Comparison of ENCODE assay signal across 16 cellular contexts in genomic region chr7:54837167-54837566, GRCh38.
DNase-seq lines count a peak whose midpoint lies in the region; ATAC-seq, FAIRE-seq and TF ChIP-seq lines count a peak whose summit lies in the region.
"Had no signal": no experiment of that assay in that cellular context is flagged by ENCODE, and none has a peak within 500 bp of the region (broad histone marks: within the 10 kb centered on the region; RNA-seq: fewer than 3 reads in every experiment).

No MANE protein-coding gene starts in this region.

- no peak overlapping the region for H3K27ac ChIP-seq in HepG2 (ENCODE audit: extremely low read length, insufficient read depth, low read length)
- no peak overlapping the region for H3K27ac ChIP-seq in right lobe of liver
- H3K27ac ChIP-seq in heart right ventricle, result peak overlapping the region in 9 of 10 donors; percentile 41 to 86 (median 69)
- peak overlapping the region; percentile 54 to 72 (median 60) for H3K27ac ChIP-seq in gastrocnemius medialis

- no peaks in the 10 kb centered on the region for H4K20me1 ChIP-seq in HepG2 (ENCODE audit: insufficient read depth, low read length)

- H3K4me1 ChIP-seq in HepG2 (ENCODE audit: insufficient read depth, low read length), result peaks cover 10% of the 10 kb centered on the region
- peaks cover 0 to 8% (median 1%) of the 10 kb centered on the region in 4 donors for H3K4me1 ChIP-seq in right lobe of liver
- H3K4me1 ChIP-seq in heart right ventricle, result peaks cover 3 to 46% (median 21%) of the 10 kb centered on the region in 9 donors
- H3K4me1 ChIP-seq in gastrocnemius medialis, result peaks cover 12% of the 10 kb centered on the region in 2 donors

- H3K27me3 ChIP-seq in HepG2 (ENCODE audit: control insufficient read depth in 1 of 2, insufficient read depth in 2 of 2, low read length in 2 of 2) (0 out of 5 replicates have a peak, but pooled peaks cover 0 to 3% of the 10 kb centered on the region in 2 experiments), right lobe of liver (no peaks in the 10 kb centered on the region), heart right ventricle (no peaks in the 10 kb centered on the region), gastrocnemius medialis (no peaks in the 10 kb centered on the region)

- no peak for ATAC-seq in HepG2
- no peak for ATAC-seq in right lobe of liver
- peak; percentile 44 to 78 (median 68) for ATAC-seq in heart right ventricle
- ATAC-seq in gastrocnemius medialis, result peak; percentile 72 to 80
- ATAC-seq in omental fat pad (ENCODE audit: low FRiP score), result no peak
- ATAC-seq in GM21529 (IDR thresholded peaks at IDR 0.05; ENCODE audit: unreplicated experiment), result no peak

- H3K9me3 ChIP-seq in HepG2 (ENCODE audit: low read length), result no peaks in the 10 kb centered on the region
- H3K9me3 ChIP-seq in right lobe of liver, result no peaks in the 10 kb centered on the region
- H3K9me3 ChIP-seq in heart right ventricle, result no peaks in the 10 kb centered on the region
- no peaks in the 10 kb centered on the region for H3K9me3 ChIP-seq in gastrocnemius medialis

- no peaks in the 10 kb centered on the region for H3K79me2 ChIP-seq in HepG2 (ENCODE audit: insufficient read depth, low read length)

- no peak for FAIRE-seq in HepG2 (lab: Jason Lieb, UNC)
- FAIRE-seq: frontal cortex had no signal

- BruUV-seq in HepG2 (replicated peaks; lab: Mats Ljungman, UMichigan), result no TSS peak

- no peak overlapping the region for H3K4me2 ChIP-seq in HepG2 (ENCODE audit: low read depth, low read length)

- in situ Hi-C loops in HepG2 (cut with HindIII; ENCODE audit: extremely low pct_ligation_motif_present, low pct_unique_long_range_greater_than_20kb) (no loop called here), gastrocnemius medialis (cut with MboI; ENCODE audit: low sequenced_read_pairs in 4 of 4) (no loop called here)

- no peak for TF ChIP-seq POLR2A in HepG2 (IDR thresholded peaks at IDR 0.05; ENCODE audit: insufficient read depth in 1 of 2, low read depth in 2 of 2, low read length in 2 of 2)
- TF ChIP-seq POLR2A in right lobe of liver (IDR thresholded peaks at IDR 0.05), result no peak
- TF ChIP-seq POLR2A in gastrocnemius medialis (IDR thresholded peaks at IDR 0.05), result no peak

- no peak overlapping the region for H3K9ac ChIP-seq in HepG2 (ENCODE audit: insufficient read depth, low read depth, low read length)

- CTCF ChIA-PET in HepG2 (lab: Yijun Ruan, JAX; ENCODE audit: low intra/inter-chr PET ratio, low total read pairs), result no interaction called here

- TF ChIP-seq CTCF in HepG2 (CRISPR knock-in tag; IDR thresholded peaks at IDR 0.05) (no peak), right lobe of liver (IDR thresholded peaks at IDR 0.05) (no peak), heart right ventricle (IDR thresholded peaks at IDR 0.05) (no peak), gastrocnemius medialis (IDR thresholded peaks at IDR 0.05 in 4 of 5, conservative IDR thresholded peaks at IDR 0.05 in 1 of 5) (no peak), omental fat pad (IDR thresholded peaks at IDR 0.05) (no peak)

- no peaks in the 10 kb centered on the region for H3K36me3 ChIP-seq in HepG2 (replicated peaks in 1 of 2; ENCODE audit: control insufficient read depth in 1 of 2, insufficient read depth in 2 of 2, low read length in 2 of 2)
- no peaks in the 10 kb centered on the region for H3K36me3 ChIP-seq in right lobe of liver
- H3K36me3 ChIP-seq in heart right ventricle, result no peaks in the 10 kb centered on the region
- H3K36me3 ChIP-seq in gastrocnemius medialis, result no peaks in the 10 kb centered on the region

- DNase-seq in HepG2 (ENCODE audit: low spot score), result no peak
- no peak for DNase-seq in right lobe of liver
- peak in 1 of 2 donors; percentile 44 for DNase-seq in heart right ventricle
- peak in 1 of 2 donors; percentile 26 for DNase-seq in gastrocnemius medialis
- DNase-seq in activated naive CD4-positive, alpha-beta T cell treated with anti-CD3 and anti-CD28 coated beads, Interleukin-2, amount 50 U/mL, for 16 hours, result no peak
- DNase-seq in OCI-M1 (lab: John Stamatoyannopoulos, UW), result no peak
- no peak for DNase-seq in omental fat pad (ENCODE audit: low spot score)
- DNase-seq: activated CD4-positive, alpha-beta T cell treated with anti-CD3 and anti-CD28 coated beads for 4 hours; anterior cingulate cortex; NCI-H187; NCI-H446; RPMI8226; stimulated activated CD4-positive, alpha-beta T cell treated with anti-CD3 and anti-CD28 coated beads, Interleukin-4, amount 100 ng/mL, for 24 hours had no signal

- no peak overlapping the region for H3K4me3 ChIP-seq in HepG2 (replicated peaks in 1 of 3; ENCODE audit: insufficient read depth in 1 of 3, low read depth in 2 of 3, low read length in 3 of 3)
- no peak overlapping the region for H3K4me3 ChIP-seq in right lobe of liver
- no peak overlapping the region for H3K4me3 ChIP-seq in heart right ventricle
- no peak overlapping the region for H3K4me3 ChIP-seq in gastrocnemius medialis
- H3K4me3 ChIP-seq: skin epidermis had no signal

- no peak overlapping the region for H2AFZ ChIP-seq in HepG2 (ENCODE audit: low read length)

- no peak for TF ChIP-seq EP300 in HepG2 (IDR thresholded peaks at IDR 0.05; ENCODE audit: low read depth in 2 of 2, low read length in 2 of 2)
- no peak for TF ChIP-seq EP300 in HepG2 (CRISPR knock-in tag; IDR thresholded peaks at IDR 0.05; ENCODE audit: borderline replicate concordance)

- TF ChIP-seq RAD21 in HepG2 (CRISPR knock-in tag; IDR thresholded peaks at IDR 0.05), result no peak

- intact Hi-C loops in HepG2 (cut with micrococcal nuclease; ENCODE audit: unreplicated experiment) (loop anchor here (5.0 kb wide), 1 partner anchor 295 kb away; no protein-coding TSS in a partner anchor), right lobe of liver (cut with DNase I) (loop anchor here in 1 of 2 donors (10.0 kb wide), 1 partner anchor 52 kb away; no protein-coding TSS in a partner anchor), heart right ventricle (cut with DNase I) (loop anchor here in 5 of 10 donors (5.0 kb wide), 4 partner anchors 40 to 65 kb away; no protein-coding TSS in a partner anchor), gastrocnemius medialis (cut with DNase I; ENCODE audit: low total_unique reads) (no loop called here)

- POLR2A ChIA-PET in HepG2 (lab: Yijun Ruan, JAX), result no interaction called here

- 52% methylated on average over 7 of the region's 7 CpGs for WGBS in HepG2 (ENCODE audit: low lambda C conversion rate)
- WGBS in right lobe of liver (ENCODE audit: insufficient coverage, low coverage, low lambda C conversion rate, missing lambda C conversion rate), result 51% methylated on average over 4 of the region's 7 CpGs
- WGBS in heart right ventricle, 2 donors, result 71 to 83% methylated on average over 7 of the region's 7 CpGs

TF ChIP-seq in HepG2, 621 proteins besides CTCF, POLR2A, EP300 and RAD21:
- TF ChIP-seq USF2 (IDR thresholded peaks at IDR 0.05; ENCODE audit: low read depth, low read length), result peak; percentile 24; the same call in 1 of the 2 replicates
- TF ChIP-seq USF2 (CRISPR knock-in tag; IDR thresholded peaks at IDR 0.05; ENCODE audit: borderline replicate concordance), result no peak
- no peak for TF ChIP-seq ZNF34 (CRISPR knock-in tag; IDR thresholded peaks at IDR 0.05; ENCODE audit: borderline replicate concordance)
- no peak for TF ChIP-seq ATAD3A (CRISPR knock-in tag; IDR thresholded peaks at IDR 0.05)
TF ChIP-seq in HepG2: peak in this region for 1.

Comparison
In these comparisons a context has a peak if more than half of its experiments do, and no peak if none do; other contexts are left out.
1. ATAC-seq: peak in heart right ventricle (8 of 8) and gastrocnemius medialis (2 of 2); none in HepG2 (single experiment), right lobe of liver (0 of 4), omental fat pad (single experiment) and GM21529 (single experiment).
2. H3K27ac ChIP-seq: peak in heart right ventricle (9 of 10) and gastrocnemius medialis (4 of 4); none in HepG2 (single experiment) and right lobe of liver (0 of 3).